Comparison of ENCODE assay signal across 19 cellular contexts in genomic region chr13:48162182-48162581, GRCh38.
A peak's percentile ranks its signal among the peaks of the same experiment; 100 is the strongest.
DNase-seq lines count a peak whose midpoint lies in the region; ATAC-seq and TF ChIP-seq lines count a peak whose summit lies in the region.
"Had no signal": no experiment of that assay in that cellular context is flagged by ENCODE, and none has a peak within 500 bp of the region (broad histone marks: within the 10 kb centered on the region; RNA-seq: fewer than 3 reads in every experiment).

No MANE protein-coding gene starts in this region.

- H3K27me3 Mint-ChIP-seq in activated naive CD8-positive, alpha-beta T cell treated with anti-CD3 and anti-CD28 coated beads, Interleukin-2, amount 50 U/mL, for 24 hours: no peaks in the 10 kb centered on the region
- H3K27me3 Mint-ChIP-seq in activated naive CD8-positive, alpha-beta T cell treated with anti-CD3 and anti-CD28 coated beads for 36 hours: no peaks in the 10 kb centered on the region
- H3K27me3 Mint-ChIP-seq in natural killer cell (ENCODE audit: low read depth in 2 of 2): no peaks in the 10 kb centered on the region
- H3K27me3 Mint-ChIP-seq: CD8-positive, alpha-beta memory T cell; type B pancreatic cell had no signal

- no peak for ATAC-seq in activated naive CD8-positive, alpha-beta T cell treated with anti-CD3 and anti-CD28 coated beads, Interleukin-2, amount 50 U/mL, for 24 hours
- ATAC-seq in natural killer cell: peak in 1 of 3 donors; percentile 64
- ATAC-seq in PC-3: no peak
- ATAC-seq in GM18520 (IDR thresholded peaks at IDR 0.05; ENCODE audit: unreplicated experiment): no peak
- ATAC-seq: Panc1 had no signal

- in situ Hi-C loops in transverse colon (cut with MboI; ENCODE audit: low pct_ligation_motif_present in 1 of 4, low pct_unique_long_range_greater_than_20kb in 1 of 4, low sequenced_read_pairs in 3 of 4): no loop called here

- H3K36me3 Mint-ChIP-seq in activated naive CD8-positive, alpha-beta T cell treated with anti-CD3 and anti-CD28 coated beads, Interleukin-2, amount 50 U/mL, for 24 hours (ENCODE audit: low read depth): no peaks in the 10 kb centered on the region
- no peaks in the 10 kb centered on the region for H3K36me3 Mint-ChIP-seq in activated naive CD8-positive, alpha-beta T cell treated with anti-CD3 and anti-CD28 coated beads for 36 hours
- no peaks in the 10 kb centered on the region for H3K36me3 Mint-ChIP-seq in natural killer cell
- H3K36me3 Mint-ChIP-seq: CD8-positive, alpha-beta memory T cell; type B pancreatic cell had no signal

- TF ChIP-seq CTCF in ascending aorta (IDR thresholded peaks at IDR 0.05): no peak
- TF ChIP-seq CTCF in natural killer cell (IDR thresholded peaks at IDR 0.05): no peak
- TF ChIP-seq CTCF in transverse colon (IDR thresholded peaks at IDR 0.05): no peak
- no peak for TF ChIP-seq CTCF in PC-3 (conservative IDR thresholded peaks at IDR 0.05; ENCODE audit: low read depth, low read length)

- peak overlapping the region; percentile 68 for H3K27ac Mint-ChIP-seq in activated naive CD8-positive, alpha-beta T cell treated with anti-CD3 and anti-CD28 coated beads, Interleukin-2, amount 50 U/mL, for 24 hours
- H3K27ac Mint-ChIP-seq in activated naive CD8-positive, alpha-beta T cell treated with anti-CD3 and anti-CD28 coated beads for 36 hours: no peak overlapping the region
- H3K27ac Mint-ChIP-seq in natural killer cell: peak overlapping the region; percentile 16 to 64
- H3K27ac Mint-ChIP-seq: type B pancreatic cell had no signal

- POLR2A ChIA-PET in PC-3 (lab: Charles Lee; ENCODE audit: unreplicated experiment): no interaction called here

- intact Hi-C loops in ascending aorta (cut with DNase I) (no loop called here), natural killer cell (cut with micrococcal nuclease) (no loop called here), transverse colon (cut with DNase I; ENCODE audit: low total_unique reads) (no loop called here), PC-3 (cut with micrococcal nuclease) (no loop called here)

- no peaks in the 10 kb centered on the region for H3F3A ChIP-seq in PC-3 (ENCODE audit: low read length, unreplicated experiment)

- no peaks in the 10 kb centered on the region for H3K9me2 ChIP-seq in PC-3 (replicated peaks; ENCODE audit: low read length)

- no TSS peak for BruUV-seq in PC-3 (replicated peaks; lab: Mats Ljungman, UMichigan)

- no peaks in the 10 kb centered on the region for H3K9me3 ChIP-seq in ascending aorta
- no peaks in the 10 kb centered on the region for H3K9me3 ChIP-seq in transverse colon
- H3K9me3 ChIP-seq in PC-3 (ENCODE audit: low read length): no peaks in the 10 kb centered on the region

- H3K4me1 Mint-ChIP-seq in activated naive CD8-positive, alpha-beta T cell treated with anti-CD3 and anti-CD28 coated beads, Interleukin-2, amount 50 U/mL, for 24 hours: peaks cover 46% of the 10 kb centered on the region
- H3K4me1 Mint-ChIP-seq in activated naive CD8-positive, alpha-beta T cell treated with anti-CD3 and anti-CD28 coated beads for 36 hours: peaks cover 43% of the 10 kb centered on the region
- peaks cover 26 to 28% of the 10 kb centered on the region in 2 donors for H3K4me1 Mint-ChIP-seq in natural killer cell

- H3K9ac ChIP-seq in PC-3 (ENCODE audit: low read length): no peak overlapping the region

- no peak overlapping the region for H3K4me3 Mint-ChIP-seq in activated naive CD8-positive, alpha-beta T cell treated with anti-CD3 and anti-CD28 coated beads, Interleukin-2, amount 50 U/mL, for 24 hours
- H3K4me3 Mint-ChIP-seq in activated naive CD8-positive, alpha-beta T cell treated with anti-CD3 and anti-CD28 coated beads for 36 hours: no peak overlapping the region
- H3K4me3 Mint-ChIP-seq in natural killer cell: peak overlapping the region; percentile 5
- H3K4me3 Mint-ChIP-seq: CD8-positive, alpha-beta memory T cell; type B pancreatic cell had no signal

- no peak for TF ChIP-seq POLR2A in transverse colon (IDR thresholded peaks at IDR 0.05)

- H3K36me3 ChIP-seq in ascending aorta: no peaks in the 10 kb centered on the region
- H3K36me3 ChIP-seq in transverse colon: no peaks in the 10 kb centered on the region
- no peaks in the 10 kb centered on the region for H3K36me3 ChIP-seq in PC-3 (ENCODE audit: low read depth, low read length)
- H3K36me3 ChIP-seq: cardiac muscle cell had no signal

- no peak for DNase-seq in activated naive CD8-positive, alpha-beta T cell treated with anti-CD3 and anti-CD28 coated beads, Interleukin-2, amount 50 U/mL, for 24 hours
- no peak for DNase-seq in activated naive CD8-positive, alpha-beta T cell treated with anti-CD3 and anti-CD28 coated beads for 36 hours
- DNase-seq in ascending aorta (ENCODE audit: low spot score in 2 of 2): no peak
- DNase-seq in natural killer cell: no peak
- no peak for DNase-seq in transverse colon
- DNase-seq in SHP77 (lab: John Stamatoyannopoulos, UW): no peak
- DNase-seq in PC-3: no peak
- DNase-seq: ACHN; activated CD4-positive, alpha-beta T cell treated with anti-CD3 and anti-CD28 coated beads, Interleukin-2, amount 50 U/mL, for 1 hour; activated T-cell treated with anti-CD3 and anti-CD28 coated beads, Interleukin-2, amount 50 U/mL, for 1 hour; CD8-positive, alpha-beta memory T cell; H7; islet precursor cell; NCI-H1105; NCI-H748 treated with DMSO at 0.1 percent for 48 hours had no signal

- H3K27ac ChIP-seq in ascending aorta (peak overlapping the region; percentile 46 to 56), transverse colon (peak overlapping the region in 3 of 4 donors; percentile 2 to 45 (median 41)), PC-3 (ENCODE audit: low read length) (no peak overlapping the region)
- H3K27ac ChIP-seq: cardiac muscle cell had no signal

- H3K4me1 ChIP-seq in ascending aorta: no peaks in the 10 kb centered on the region
- peaks cover 0 to 10% (median 0%) of the 10 kb centered on the region in 4 donors for H3K4me1 ChIP-seq in transverse colon
- peaks cover 16% of the 10 kb centered on the region for H3K4me1 ChIP-seq in PC-3 (ENCODE audit: insufficient read depth, low read length)

- no peak overlapping the region for H3K4me2 ChIP-seq in PC-3 (ENCODE audit: low read length)

- H4K20me1 ChIP-seq in PC-3 (ENCODE audit: low read length): no peaks in the 10 kb centered on the region

- no peaks in the 10 kb centered on the region for H3K9me3 Mint-ChIP-seq in activated naive CD8-positive, alpha-beta T cell treated with anti-CD3 and anti-CD28 coated beads, Interleukin-2, amount 50 U/mL, for 24 hours
- no peaks in the 10 kb centered on the region for H3K9me3 Mint-ChIP-seq in activated naive CD8-positive, alpha-beta T cell treated with anti-CD3 and anti-CD28 coated beads for 36 hours
- H3K9me3 Mint-ChIP-seq in natural killer cell: no peaks in the 10 kb centered on the region
- H3K9me3 Mint-ChIP-seq: CD8-positive, alpha-beta memory T cell; type B pancreatic cell had no signal

- H3K4me3 ChIP-seq in ascending aorta (no peak overlapping the region), transverse colon (no peak overlapping the region), PC-3 (ENCODE audit: low read length) (no peak overlapping the region)
- H3K4me3 ChIP-seq: cardiac muscle cell had no signal

- no peaks in the 10 kb centered on the region for H3K27me3 ChIP-seq in ascending aorta
- H3K27me3 ChIP-seq in transverse colon: no peaks in the 10 kb centered on the region
- H3K27me3 ChIP-seq in PC-3 (ENCODE audit: low read length): no peaks in the 10 kb centered on the region
- H3K27me3 ChIP-seq: cardiac muscle cell had no signal

- no peaks in the 10 kb centered on the region for H3K79me2 ChIP-seq in PC-3 (ENCODE audit: low read length)

- 80 to 92% methylated on average over 2 of the region's 2 CpGs for WGBS in transverse colon (ENCODE audit: low coverage in 1 of 2), 2 donors

- no peak overlapping the region for H2AFZ ChIP-seq in PC-3 (ENCODE audit: low read length)

- TF ChIP-seq EP300 in transverse colon (IDR thresholded peaks at IDR 0.05; ENCODE audit: low read depth): no peak

- CTCF ChIA-PET in PC-3 (lab: Charles Lee): no interaction called here
